In genomic region chr14:70654609-70655008, GRCh38 we compare ENCODE assay signal across 1 cellular context.
TF ChIP-seq lines count a peak whose summit lies in the region.

No MANE protein-coding gene starts in this region.

TF ChIP-seq in GM12878, 131 proteins besides CTCF, POLR2A, EP300 and RAD21 (continued from another document):
- TF ChIP-seq SMC3 (IDR thresholded peaks at IDR 0.05; ENCODE audit: borderline replicate concordance, low read length), result no peak
- no peak for TF ChIP-seq ATF7 (IDR thresholded peaks at IDR 0.05; ENCODE audit: low read depth)
- TF ChIP-seq ZBTB11 (CRISPR knock-in tag; IDR thresholded peaks at IDR 0.05), result no peak
- TF ChIP-seq ETV6 (conservative IDR thresholded peaks at IDR 0.05 in 1 of 2, IDR thresholded peaks at IDR 0.05 in 1 of 2; ENCODE audit: borderline replicate concordance in 1 of 2, low read depth in 1 of 2), result no peak
- peak in 1 of 2 experiments; percentile 64; a peak in 2 of 4 replicates for TF ChIP-seq SRF (IDR thresholded peaks at IDR 0.05; ENCODE audit: low read depth in 2 of 2, low read length in 2 of 2)
- TF ChIP-seq KAT2A (conservative IDR thresholded peaks at IDR 0.05; ENCODE audit: control insufficient read depth, low read depth, low read length), result no peak
- no peak for TF ChIP-seq BCLAF1 (IDR thresholded peaks at IDR 0.05)
- peak; percentile 75 for TF ChIP-seq PBX3 (IDR thresholded peaks at IDR 0.05; ENCODE audit: insufficient replicate concordance, low read depth, low read length)
- TF ChIP-seq NBN (IDR thresholded peaks at IDR 0.05), result no peak
- no peak for TF ChIP-seq MLLT1 (IDR thresholded peaks at IDR 0.05)
- no peak for TF ChIP-seq IRF3 (IDR thresholded peaks at IDR 0.05)
- TF ChIP-seq ZNF24 (IDR thresholded peaks at IDR 0.05), result no peak
- TF ChIP-seq ATF3 (IDR thresholded peaks at IDR 0.05; ENCODE audit: borderline replicate concordance, extremely low read depth, low read depth, low read length), result no peak
